In the genomic region with DNA sequence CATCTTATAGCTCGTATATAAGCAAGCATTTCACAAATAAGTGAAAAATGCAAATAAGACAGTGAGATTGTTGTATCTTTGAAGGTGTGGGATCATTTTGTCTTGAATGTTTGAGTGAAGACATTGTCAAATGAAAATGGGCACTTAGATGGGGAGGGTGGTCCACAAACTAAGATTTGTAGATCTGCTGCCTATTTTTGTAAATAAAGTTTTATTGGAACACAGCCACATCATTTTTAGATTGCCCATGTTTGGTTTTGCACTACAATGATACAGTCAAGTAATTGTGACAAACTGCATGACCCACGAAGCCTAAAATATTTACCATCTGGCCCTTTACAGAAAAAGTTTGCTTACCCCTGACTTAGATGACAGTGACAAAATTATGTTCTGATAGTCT, we compare ENCODE assay signal across 29 cellular contexts.
"Had no signal": no experiment of that assay in that cellular context is flagged by ENCODE, and none has a peak within 500 bp of the region (broad histone marks: within the 10 kb centered on the region; RNA-seq: fewer than 3 reads in every experiment).

No MANE protein-coding gene starts in this region.

- H3K27ac Mint-ChIP-seq: stimulated activated effector memory CD8-positive, alpha-beta T cell treated with anti-CD3 and anti-CD28 coated beads, Interleukin-12 subunit alpha, Interleukin-12 subunit beta, amount 100 ng/mL, for 72 hours; stimulated activated memory B cell treated with anti-CD40 and anti-IgM and Interleukin-4, amounts not matched to agents 10 μg/mL and 1 μg/mL and 100 μg/mL, for 72 hours; stimulated activated naive B cell treated with anti-CD40 and anti-IgM and Interleukin-4, amounts not matched to agents 10 μg/mL and 1 μg/mL and 100 μg/mL, for 72 hours; stimulated activated naive CD8-positive, alpha-beta T cell treated with anti-CD3 and anti-CD28 coated beads, Interleukin-15, amount 100 ng/mL, for 72 hours; stimulated activated naive CD8-positive, alpha-beta T cell treated with anti-CD3 and anti-CD28 coated beads, Interleukin-15, Interleukin-2, amounts not matched to agents 100 ng/mL and 50 ng/mL, for 24 hours; type B pancreatic cell had no signal

- H3K4me1 ChIP-seq: stomach, thyroid gland, transverse colon, upper lobe of left lung, upper lobe of right lung had no signal

- DNase-seq: stimulated activated CD4-positive, alpha-beta T cell treated with anti-CD3 and anti-CD28 coated beads, Interleukin-2, amount 100 ng/mL, for 48 hours; stimulated activated CD4-positive, alpha-beta T cell treated with anti-CD3 and anti-CD28 coated beads, Interleukin-4, amount 100 ng/mL, for 1 hour; stimulated activated CD4-positive, alpha-beta T cell treated with anti-CD3 and anti-CD28 coated beads, Interleukin-4, amount 100 ng/mL, for 24 hours; stimulated activated CD4-positive, alpha-beta T cell treated with anti-CD3 and anti-CD28 coated beads, Interleukin-4, amount 100 ng/mL, for 4 hours; stimulated activated CD8-positive, alpha-beta memory T cell treated with anti-CD3 and anti-CD28 coated beads, Interleukin-4, amount 100 ng/mL, for 48 hours; stimulated activated naive B cell treated with anti-CD40 and anti-IgM and Interleukin-4, amounts not matched to agents 10 μg/mL and 1 μg/mL and 100 μg/mL, for 72 hours; stimulated activated naive CD4-positive, alpha-beta T cell; stimulated activated naive CD4-positive, alpha-beta T cell treated with Interleukin-2 at 50 U/mL for 16 hours; stimulated activated naive CD8-positive, alpha-beta T cell treated with anti-CD3 and anti-CD28 coated beads, Interleukin-15, amount 100 ng/mL, for 72 hours; stimulated activated naive CD8-positive, alpha-beta T cell treated with anti-CD3 and anti-CD28 coated beads, Interleukin-15, Interleukin-2, amounts not matched to agents 100 U/mL and 50 U/mL, for 24 hours; stomach; substantia nigra; thyroid gland; tibial artery; transverse colon; trophoblast cell; upper lobe of left lung; upper lobe of right lung; uterus had no signal

- H3K27ac ChIP-seq: stomach, suprapubic skin, testis, thoracic aorta, tibial artery, transverse colon, upper lobe of left lung, upper lobe of right lung, vagina had no signal

- H3K9me3 Mint-ChIP-seq: stimulated activated effector memory CD8-positive, alpha-beta T cell treated with anti-CD3 and anti-CD28 coated beads, Interleukin-12 subunit alpha, Interleukin-12 subunit beta, amount 100 ng/mL, for 72 hours; stimulated activated memory B cell treated with anti-CD40 and anti-IgM and Interleukin-4, amounts not matched to agents 10 μg/mL and 1 μg/mL and 100 μg/mL, for 72 hours; stimulated activated naive B cell treated with anti-CD40 and anti-IgM and Interleukin-4, amounts not matched to agents 10 μg/mL and 1 μg/mL and 100 μg/mL, for 72 hours; stimulated activated naive CD8-positive, alpha-beta T cell treated with anti-CD3 and anti-CD28 coated beads, Interleukin-15, amount 100 ng/mL, for 72 hours; stimulated activated naive CD8-positive, alpha-beta T cell treated with anti-CD3 and anti-CD28 coated beads, Interleukin-15, Interleukin-2, amounts not matched to agents 100 ng/mL and 50 ng/mL, for 24 hours; type B pancreatic cell had no signal

- H3K4me3 ChIP-seq: stomach, suprapubic skin, testis, thoracic aorta, thyroid gland, tibial artery, tibial nerve, transverse colon, upper lobe of left lung, upper lobe of right lung, uterus, vagina had no signal

- H3K9me3 ChIP-seq: stomach, suprapubic skin, testis, thoracic aorta, thyroid gland, tibial artery, tibial nerve, transverse colon, upper lobe of left lung, upper lobe of right lung, uterus, vagina had no signal

- H3K4me3 Mint-ChIP-seq: stimulated activated effector memory CD8-positive, alpha-beta T cell treated with anti-CD3 and anti-CD28 coated beads, Interleukin-12 subunit alpha, Interleukin-12 subunit beta, amount 100 ng/mL, for 72 hours; stimulated activated memory B cell treated with anti-CD40 and anti-IgM and Interleukin-4, amounts not matched to agents 10 μg/mL and 1 μg/mL and 100 μg/mL, for 72 hours; stimulated activated naive B cell treated with anti-CD40 and anti-IgM and Interleukin-4, amounts not matched to agents 10 μg/mL and 1 μg/mL and 100 μg/mL, for 72 hours; stimulated activated naive CD8-positive, alpha-beta T cell treated with anti-CD3 and anti-CD28 coated beads, Interleukin-15, amount 100 ng/mL, for 72 hours; stimulated activated naive CD8-positive, alpha-beta T cell treated with anti-CD3 and anti-CD28 coated beads, Interleukin-15, Interleukin-2, amounts not matched to agents 100 ng/mL and 50 ng/mL, for 24 hours; type B pancreatic cell had no signal

- H3K27me3 ChIP-seq: stomach, suprapubic skin, testis, thyroid gland, tibial artery, tibial nerve, transverse colon, upper lobe of left lung, upper lobe of right lung, uterus, vagina had no signal

- H3K36me3 Mint-ChIP-seq: stimulated activated effector memory CD8-positive, alpha-beta T cell treated with anti-CD3 and anti-CD28 coated beads, Interleukin-12 subunit alpha, Interleukin-12 subunit beta, amount 100 ng/mL, for 72 hours; stimulated activated memory B cell treated with anti-CD40 and anti-IgM and Interleukin-4, amounts not matched to agents 10 μg/mL and 1 μg/mL and 100 μg/mL, for 72 hours; stimulated activated naive B cell treated with anti-CD40 and anti-IgM and Interleukin-4, amounts not matched to agents 10 μg/mL and 1 μg/mL and 100 μg/mL, for 72 hours; type B pancreatic cell had no signal

- H3K4me1 Mint-ChIP-seq: stimulated activated effector memory CD8-positive, alpha-beta T cell treated with anti-CD3 and anti-CD28 coated beads, Interleukin-12 subunit alpha, Interleukin-12 subunit beta, amount 100 ng/mL, for 72 hours; stimulated activated memory B cell treated with anti-CD40 and anti-IgM and Interleukin-4, amounts not matched to agents 10 μg/mL and 1 μg/mL and 100 μg/mL, for 72 hours; stimulated activated naive CD8-positive, alpha-beta T cell treated with anti-CD3 and anti-CD28 coated beads, Interleukin-15, amount 100 ng/mL, for 72 hours had no signal

- H3K36me3 ChIP-seq: stomach, suprapubic skin, thoracic aorta, thyroid gland, tibial artery, tibial nerve, transverse colon, upper lobe of left lung, upper lobe of right lung, uterus, vagina had no signal

- ATAC-seq: stimulated activated effector memory CD8-positive, alpha-beta T cell treated with anti-CD3 and anti-CD28 coated beads, Interleukin-12 subunit alpha, Interleukin-12 subunit beta, amount 100 ng/mL, for 72 hours; stimulated activated memory B cell treated with anti-CD40 and anti-IgM and Interleukin-4, amounts not matched to agents 10 μg/mL and 1 μg/mL and 100 μg/mL, for 72 hours; stimulated activated naive B cell treated with anti-CD40 and anti-IgM and Interleukin-4, amounts not matched to agents 10 μg/mL and 1 μg/mL and 100 μg/mL, for 72 hours; stimulated activated naive CD8-positive, alpha-beta T cell treated with anti-CD3 and anti-CD28 coated beads, Interleukin-15, amount 100 ng/mL, for 72 hours; stimulated activated naive CD8-positive, alpha-beta T cell treated with anti-CD3 and anti-CD28 coated beads, Interleukin-15, Interleukin-2, amounts not matched to agents 100 U/mL and 50 U/mL, for 24 hours; upper lobe of right lung had no signal

- FAIRE-seq: urothelium cell line had no signal
